9 cellular contexts compared by ENCODE assay signal in genomic region chr22:17264321-17265052, GRCh38.
DNase-seq lines count a peak whose midpoint lies in the region; ATAC-seq and TF ChIP-seq lines count a peak whose summit lies in the region.
"Had no signal": no experiment of that assay in that cellular context is flagged by ENCODE, and none has a peak within 500 bp of the region (broad histone marks: within the 10 kb centered on the region; RNA-seq: fewer than 3 reads in every experiment).

No MANE protein-coding gene starts in this region.

- no peak overlapping the region for H3K4me3 Mint-ChIP-seq in stimulated activated naive B cell treated with anti-CD40 and anti-IgM and Interleukin-4, amounts not matched to agents 10 μg/mL and 1 μg/mL and 100 μg/mL, for 72 hours

- H3K27me3 Mint-ChIP-seq in stimulated activated naive B cell treated with anti-CD40 and anti-IgM and Interleukin-4, amounts not matched to agents 10 μg/mL and 1 μg/mL and 100 μg/mL, for 72 hours = no peaks in the 10 kb centered on the region

- peaks cover 15 to 36% of the 10 kb centered on the region in 2 donors for H3K4me1 Mint-ChIP-seq in stimulated activated naive B cell treated with anti-CD40 and anti-IgM and Interleukin-4, amounts not matched to agents 10 μg/mL and 1 μg/mL and 100 μg/mL, for 72 hours

- no peak for TF ChIP-seq CTCF in astrocyte of the cerebellum (IDR thresholded peaks at IDR 0.05; ENCODE audit: low read depth, low read length, missing control alignments)

- ATAC-seq in stimulated activated naive B cell treated with anti-CD40 and anti-IgM and Interleukin-4, amounts not matched to agents 10 μg/mL and 1 μg/mL and 100 μg/mL, for 72 hours (replicated peaks) = no peak
- ATAC-seq in HG03342 (IDR thresholded peaks at IDR 0.05; ENCODE audit: unreplicated experiment) = no peak

- in situ Hi-C loops in astrocyte of the cerebellum (cut with HindIII; ENCODE audit: low sequenced_read_pairs) = no loop called here

- peak overlapping the region; percentile 65 for H3K27ac Mint-ChIP-seq in stimulated activated naive B cell treated with anti-CD40 and anti-IgM and Interleukin-4, amounts not matched to agents 10 μg/mL and 1 μg/mL and 100 μg/mL, for 72 hours

- DNase-seq in NCI-H146 (lab: John Stamatoyannopoulos, UW) (peak; percentile 8), NCI-H146 treated with DMSO at 0.1 percent for 48 hours (lab: John Stamatoyannopoulos, UW; ENCODE audit: unreplicated experiment) (no peak), astrocyte of the cerebellum (ENCODE audit: low read depth) (peak; percentile 27), left kidney (ENCODE audit: low read depth, low spot score) (peak; percentile 94), NCI-H345 (lab: John Stamatoyannopoulos, UW) (no peak)
- no peak for DNase-seq in stimulated activated naive B cell treated with anti-CD40 and anti-IgM and Interleukin-4, amounts not matched to agents 10 μg/mL and 1 μg/mL and 100 μg/mL, for 72 hours
- DNase-seq in central memory CD4-positive, alpha-beta T cell = no peak

- no peaks in the 10 kb centered on the region for H3K9me3 Mint-ChIP-seq in stimulated activated naive B cell treated with anti-CD40 and anti-IgM and Interleukin-4, amounts not matched to agents 10 μg/mL and 1 μg/mL and 100 μg/mL, for 72 hours

- H3K36me3 Mint-ChIP-seq in stimulated activated naive B cell treated with anti-CD40 and anti-IgM and Interleukin-4, amounts not matched to agents 10 μg/mL and 1 μg/mL and 100 μg/mL, for 72 hours = no peaks in the 10 kb centered on the region

- no peak overlapping the region for H3K4me3 ChIP-seq in astrocyte of the cerebellum (ENCODE audit: low read depth, low read length)
- H3K4me3 ChIP-seq: SJSA1 had no signal

Comparison
In these comparisons a context has a peak if more than half of its experiments do, and no peak if none do; other contexts are left out.
1. DNase-seq: peak in NCI-H146 (single experiment), astrocyte of the cerebellum (single experiment) and left kidney (single experiment); none in NCI-H146 treated with DMSO at 0.1 percent for 48 hours (single experiment), stimulated activated naive B cell treated with anti-CD40 and anti-IgM and Interleukin-4, amounts not matched to agents 10 μg/mL and 1 μg/mL and 100 μg/mL, for 72 hours (single experiment), central memory CD4-positive, alpha-beta T cell (single experiment) and NCI-H345 (single experiment).